16 cellular contexts compared by ENCODE assay signal in genomic region chr4:112290341-112290740, GRCh38. TPM values are rescaled to one million over a fixed set of nuclear protein-coding genes. Genes with fewer than 3 reads are reported as not detected.
A peak's percentile ranks its signal among the peaks of the same experiment; 100 is the strongest.
DNase-seq lines count a peak whose midpoint lies in the region; ATAC-seq and TF ChIP-seq lines count a peak whose summit lies in the region.
"Had no signal": no experiment of that assay in that cellular context is flagged by ENCODE, and none has a peak within 500 bp of the region (broad histone marks: within the 10 kb centered on the region; RNA-seq: fewer than 3 reads in every experiment).

No MANE protein-coding gene starts in this region.

- H3K79me2 ChIP-seq in DOHH2 (ENCODE audit: control insufficient read depth, low read length) = peaks cover 20% of the 10 kb centered on the region

- no peak overlapping the region for H3K4me3 Mint-ChIP-seq in activated T-helper 2 cell treated with anti-CD3 and anti-CD28 coated beads, Interferon-gamma antibody, Interleukin-2, Interleukin-4, amounts not matched to agents 10 μg/mL and 5 μg/mL and 100 μg/mL, durations not matched to agents 14 hours and 24 hours and 36 hours (ENCODE audit: low read depth)

- no peaks in the 10 kb centered on the region for H3K9me2 ChIP-seq in DOHH2 (replicated peaks; ENCODE audit: control insufficient read depth, low read length)

- no peak for TF ChIP-seq CTCF in DOHH2 (IDR thresholded peaks at IDR 0.05; ENCODE audit: low read depth, low read length, poor library complexity, severe bottlenecking)
- no peak for TF ChIP-seq CTCF in dorsolateral prefrontal cortex (IDR thresholded peaks at IDR 0.05 in 54 of 56, conservative IDR thresholded peaks at IDR 0.05 in 2 of 56; ENCODE audit: low read depth in 1 of 56, partially characterized antibody in 56 of 56)

- H3K36me3 Mint-ChIP-seq in activated T-helper 2 cell treated with anti-CD3 and anti-CD28 coated beads, Interferon-gamma antibody, Interleukin-2, Interleukin-4, amounts not matched to agents 10 μg/mL and 5 μg/mL and 100 μg/mL, durations not matched to agents 14 hours and 24 hours and 36 hours (ENCODE audit: low read depth) = no peaks in the 10 kb centered on the region
- H3K36me3 Mint-ChIP-seq: brain had no signal

- H3K4me3 ChIP-seq in DOHH2 (ENCODE audit: low read length) (peak overlapping the region; percentile 80; the same call in 1 of the 2 replicates), dorsolateral prefrontal cortex (no peak overlapping the region)
- H3K4me3 ChIP-seq: BLaER1 had no signal

- peaks cover 25% of the 10 kb centered on the region for H3K36me3 ChIP-seq in DOHH2 (ENCODE audit: control insufficient read depth, low read length)
- H3K36me3 ChIP-seq: BLaER1 had no signal

- no peaks in the 10 kb centered on the region for H4K20me1 ChIP-seq in DOHH2 (ENCODE audit: control insufficient read depth, insufficient read depth, low read depth, low read length)
- H4K20me1 ChIP-seq: BLaER1 had no signal

- H3K4me2 ChIP-seq in DOHH2 (ENCODE audit: low read length) = peak overlapping the region; percentile 87

- DNase-seq in activated T-helper 2 cell treated with anti-CD3 and anti-CD28 coated beads, Interferon-gamma antibody, Interleukin-2, Interleukin-4, amounts not matched to agents 10 μg/mL and 5 μg/mL and 100 μg/mL, durations not matched to agents 14 hours and 24 hours and 36 hours (ENCODE audit: low spot score) = no peak
- DNase-seq in NCI-H82 treated with DMSO at 0.1 percent for 48 hours (lab: John Stamatoyannopoulos, UW; ENCODE audit: unreplicated experiment) (no peak), NCI-H748 (lab: John Stamatoyannopoulos, UW; ENCODE audit: unreplicated experiment) (no peak), dorsolateral prefrontal cortex (no peak)
- DNase-seq: DMS79 treated with DMSO at 0.1 percent for 48 hours, KBM-7, left ventricle myocardium superior, NCI-H187, NCI-H774 had no signal

- H3K27ac Mint-ChIP-seq in activated T-helper 2 cell treated with anti-CD3 and anti-CD28 coated beads, Interferon-gamma antibody, Interleukin-2, Interleukin-4, amounts not matched to agents 10 μg/mL and 5 μg/mL and 100 μg/mL, durations not matched to agents 14 hours and 24 hours and 36 hours = peak overlapping the region; percentile 9
- H3K27ac Mint-ChIP-seq: brain had no signal

- H3K27me3 Mint-ChIP-seq in activated T-helper 2 cell treated with anti-CD3 and anti-CD28 coated beads, Interferon-gamma antibody, Interleukin-2, Interleukin-4, amounts not matched to agents 10 μg/mL and 5 μg/mL and 100 μg/mL, durations not matched to agents 14 hours and 24 hours and 36 hours (ENCODE audit: low read depth) = no peaks in the 10 kb centered on the region
- H3K27me3 Mint-ChIP-seq: naive thymus-derived CD4-positive, alpha-beta T cell had no signal

- no peaks in the 10 kb centered on the region for H3K9me3 Mint-ChIP-seq in activated T-helper 2 cell treated with anti-CD3 and anti-CD28 coated beads, Interferon-gamma antibody, Interleukin-2, Interleukin-4, amounts not matched to agents 10 μg/mL and 5 μg/mL and 100 μg/mL, durations not matched to agents 14 hours and 24 hours and 36 hours
- H3K9me3 Mint-ChIP-seq: brain had no signal

- peaks cover 48% of the 10 kb centered on the region for H3F3A ChIP-seq in DOHH2 (ENCODE audit: control insufficient read depth, insufficient read depth)

- H3K27ac ChIP-seq in DOHH2 (ENCODE audit: low read depth, low read length) = peak overlapping the region; percentile 100
- no peak overlapping the region for H3K27ac ChIP-seq in dorsolateral prefrontal cortex

- intact Hi-C loops in activated T-helper 2 cell treated with anti-CD3 and anti-CD28 coated beads, Interferon-gamma antibody, Interleukin-2, Interleukin-4, amounts not matched to agents 10 μg/mL and 5 μg/mL and 100 μg/mL, durations not matched to agents 14 hours and 24 hours and 36 hours (cut with micrococcal nuclease) = no loop called here
- intact Hi-C loops in dorsolateral prefrontal cortex (cut with DNase I) = no loop called here

- peak; percentile 15 for ATAC-seq in GM18511 (IDR thresholded peaks at IDR 0.05; ENCODE audit: unreplicated experiment)
- ATAC-seq in HG02973 (IDR thresholded peaks at IDR 0.05; ENCODE audit: unreplicated experiment) = peak; percentile 27
- ATAC-seq: left ventricle myocardium superior; naive thymus-derived CD4-positive, alpha-beta T cell; Right ventricle myocardium inferior had no signal

- H3K9me3 ChIP-seq in DOHH2 (ENCODE audit: control insufficient read depth, insufficient read depth, low read length) = peaks cover 10% of the 10 kb centered on the region

- peaks cover 39% of the 10 kb centered on the region for H3K4me1 Mint-ChIP-seq in activated T-helper 2 cell treated with anti-CD3 and anti-CD28 coated beads, Interferon-gamma antibody, Interleukin-2, Interleukin-4, amounts not matched to agents 10 μg/mL and 5 μg/mL and 100 μg/mL, durations not matched to agents 14 hours and 24 hours and 36 hours (ENCODE audit: low read depth)

- peaks cover 54% of the 10 kb centered on the region for H3K4me1 ChIP-seq in DOHH2 (ENCODE audit: control insufficient read depth, low read length)

- H3K27me3 ChIP-seq in DOHH2 (ENCODE audit: control insufficient read depth, low read length) = no peaks in the 10 kb centered on the region
- H3K27me3 ChIP-seq in dorsolateral prefrontal cortex = no peaks in the 10 kb centered on the region
- H3K27me3 ChIP-seq: BLaER1 had no signal

RNA-seq across cellular contexts. Expression of gene TIFA, which starts 4.6 kb away (rescaled TPM):
- total RNA-seq in activated T-helper 2 cell treated with anti-CD3 and anti-CD28 coated beads, Interferon-gamma antibody, Interleukin-2, Interleukin-4, amounts not matched to agents 10 μg/mL and 5 μg/mL and 100 μg/mL, durations not matched to agents 14 hours and 24 hours and 36 hours = 10.1 and 10.4 TPM in 2 replicates
- total RNA-seq in dorsolateral prefrontal cortex = 10 to 100 TPM in 5 of 120 experiments, 1 to 10 TPM in 115; 1.6 to 14.6 (median 5.8) TPM

RNA-seq across cellular contexts. Expression of gene ALPK1, which starts 6.8 kb away (rescaled TPM):
- 2.9 and 3.8 TPM in 2 replicates for total RNA-seq in activated T-helper 2 cell treated with anti-CD3 and anti-CD28 coated beads, Interferon-gamma antibody, Interleukin-2, Interleukin-4, amounts not matched to agents 10 μg/mL and 5 μg/mL and 100 μg/mL, durations not matched to agents 14 hours and 24 hours and 36 hours
- 10 to 100 TPM in 45 of 120 experiments, 1 to 10 TPM in 75; 2.6 to 20.1 (median 8.6) TPM for total RNA-seq in dorsolateral prefrontal cortex

RNA-seq across cellular contexts. Expression of gene AP1AR, which starts 58.8 kb away (rescaled TPM):
- 19.3 and 21.7 TPM in 2 replicates for total RNA-seq in activated T-helper 2 cell treated with anti-CD3 and anti-CD28 coated beads, Interferon-gamma antibody, Interleukin-2, Interleukin-4, amounts not matched to agents 10 μg/mL and 5 μg/mL and 100 μg/mL, durations not matched to agents 14 hours and 24 hours and 36 hours
- total RNA-seq in dorsolateral prefrontal cortex = 10 to 100 TPM; 10.1 to 30.2 (median 21.8) TPM
